ENCODE assay signal across 1 cellular context in genomic region chr16:2028620-2029220, GRCh38.
A peak's percentile ranks its signal among the peaks of the same experiment; 100 is the strongest.
TF ChIP-seq lines count a peak whose summit lies in the region.

No MANE protein-coding gene starts in this region.

TF ChIP-seq in HepG2, 621 proteins besides CTCF, POLR2A, EP300 and RAD21:
- TF ChIP-seq HNRNPLL (IDR thresholded peaks at IDR 0.05; ENCODE audit: low read depth, low read length, poor library complexity, severe bottlenecking) = no peak
- 0 out of 2 replicates have a peak, but pooled peaks have one; percentile 1 for TF ChIP-seq ZMYM4 (CRISPR knock-in tag; IDR thresholded peaks at IDR 0.05)
- no peak for TF ChIP-seq CERS6 (CRISPR knock-in tag; IDR thresholded peaks at IDR 0.05)
